In genomic region chrX:85516131-85516530, GRCh38 we compare ENCODE assay signal across 27 cellular contexts.
A peak's percentile ranks its signal among the peaks of the same experiment; 100 is the strongest.
DNase-seq lines count a peak whose midpoint lies in the region; ATAC-seq and TF ChIP-seq lines count a peak whose summit lies in the region.
"Had no signal": no experiment of that assay in that cellular context is flagged by ENCODE, and none has a peak within 500 bp of the region (broad histone marks: within the 10 kb centered on the region; RNA-seq: fewer than 3 reads in every experiment).

No MANE protein-coding gene starts in this region.

- TF ChIP-seq CTCF in MCF 10A (IDR thresholded peaks at IDR 0.05; ENCODE audit: unreplicated experiment) (no peak), breast epithelium (IDR thresholded peaks at IDR 0.05) (no peak), epithelial cell of esophagus (IDR thresholded peaks at IDR 0.05; ENCODE audit: insufficient read depth, low read depth, low read length, missing control alignments) (no peak), mucosa of descending colon (IDR thresholded peaks at IDR 0.05) (no peak)

- no peaks in the 10 kb centered on the region for H3K9me3 Mint-ChIP-seq in MCF 10A (ENCODE audit: unreplicated experiment)
- H3K9me3 Mint-ChIP-seq in stimulated activated naive CD8-positive, alpha-beta T cell treated with anti-CD3 and anti-CD28 coated beads, Interleukin-15, amount 100 ng/mL, for 72 hours: no peaks in the 10 kb centered on the region
- H3K9me3 Mint-ChIP-seq: CD14-positive monocyte; CD8-positive, alpha-beta memory T cell had no signal

- no peak overlapping the region for H3K4me3 Mint-ChIP-seq in MCF 10A (ENCODE audit: unreplicated experiment)
- no peak overlapping the region for H3K4me3 Mint-ChIP-seq in stimulated activated naive CD8-positive, alpha-beta T cell treated with anti-CD3 and anti-CD28 coated beads, Interleukin-15, amount 100 ng/mL, for 72 hours
- H3K4me3 Mint-ChIP-seq: CD14-positive monocyte; CD8-positive, alpha-beta memory T cell had no signal

- no TSS peak for BruUV-seq in MCF 10A (replicated peaks; lab: Mats Ljungman, UMichigan)

- H3K36me3 ChIP-seq in breast epithelium: no peaks in the 10 kb centered on the region
- H3K36me3 ChIP-seq in mucosa of descending colon (ENCODE audit: low read depth): no peaks in the 10 kb centered on the region
- H3K36me3 ChIP-seq: BE2C, MG63 had no signal

- peaks cover 9% of the 10 kb centered on the region for H3K4me1 Mint-ChIP-seq in MCF 10A (ENCODE audit: insufficient read depth, unreplicated experiment)
- no peaks in the 10 kb centered on the region for H3K4me1 Mint-ChIP-seq in stimulated activated naive CD8-positive, alpha-beta T cell treated with anti-CD3 and anti-CD28 coated beads, Interleukin-15, amount 100 ng/mL, for 72 hours
- H3K4me1 Mint-ChIP-seq: CD14-positive monocyte; CD8-positive, alpha-beta memory T cell had no signal

- intact Hi-C loops in MCF 10A (cut with micrococcal nuclease) (no loop called here), breast epithelium (cut with DNase I; ENCODE audit: low total_unique reads) (no loop called here), mucosa of descending colon (cut with DNase I, micrococcal nuclease) (loop anchor here in 1 of 2 donors (10.0 kb wide), 1 partner anchor 141 kb away; the partner anchor contains the start of gene POF1B)

- peak; percentile 62 for ATAC-seq in mucosa of descending colon
- ATAC-seq in stimulated activated naive CD8-positive, alpha-beta T cell treated with anti-CD3 and anti-CD28 coated beads, Interleukin-15, amount 100 ng/mL, for 72 hours: no peak
- ATAC-seq: K562 had no signal

- no peak for TF ChIP-seq POLR2A in breast epithelium (IDR thresholded peaks at IDR 0.05)

- H3K9me3 ChIP-seq in breast epithelium (no peaks in the 10 kb centered on the region), mucosa of descending colon (no peaks in the 10 kb centered on the region)
- H3K9me3 ChIP-seq: BE2C, MG63 had no signal

- peak; percentile 49 for DNase-seq in MCF 10A (ENCODE audit: unreplicated experiment)
- no peak for DNase-seq in breast epithelium (ENCODE audit: low spot score in 2 of 2)
- peak; percentile 86 for DNase-seq in epithelial cell of esophagus (ENCODE audit: low read depth)
- no peak for DNase-seq in mucosa of descending colon
- DNase-seq in activated T-cell treated with anti-CD3 and anti-CD28 coated beads, Interleukin-2, amount 50 U/mL, for 1 hour: no peak
- no peak for DNase-seq in DMS53 (lab: John Stamatoyannopoulos, UW)
- no peak for DNase-seq in stimulated activated naive CD8-positive, alpha-beta T cell treated with anti-CD3 and anti-CD28 coated beads, Interleukin-15, amount 100 ng/mL, for 72 hours
- DNase-seq: ACHN; BE2C; CD8-positive, alpha-beta memory T cell; DMS 273 treated with DMSO at 0.1 percent for 48 hours; DMS79 treated with DMSO at 0.1 percent for 48 hours; GF-D8; Kasumi-1; MG63; NCI-H1105 treated with DMSO at 0.1 percent for 48 hours; NCI-H146; NCI-H1930; NCI-H2107; NCI-H446; NCI-H524 treated with DMSO at 0.1 percent for 48 hours; NCI-H82; RPMI8226; SHP77 treated with DMSO at 0.1 percent for 48 hours had no signal

- no peak overlapping the region for H3K27ac ChIP-seq in breast epithelium
- H3K27ac ChIP-seq: 22Rv1 had no signal

- H3K4me3 ChIP-seq in breast epithelium (no peak overlapping the region), epithelial cell of esophagus (ENCODE audit: low read length) (no peak overlapping the region), mucosa of descending colon (no peak overlapping the region)
- H3K4me3 ChIP-seq: K562, MG63 had no signal

- POLR2A ChIA-PET in MCF 10A (lab: Yijun Ruan, JAX): interaction anchor here (1.1 kb wide), 1 partner anchor 13 kb away, joined by 7 read pairs; no protein-coding TSS in a partner anchor

- H3K4me1 ChIP-seq in breast epithelium (no peaks in the 10 kb centered on the region), mucosa of descending colon (ENCODE audit: low read depth) (no peaks in the 10 kb centered on the region)
- H3K4me1 ChIP-seq: BE2C had no signal

- H3K27me3 ChIP-seq in breast epithelium: peaks cover 0 to 11% of the 10 kb centered on the region in 2 donors
- H3K27me3 ChIP-seq: BE2C, MG63 had no signal

- CTCF ChIA-PET in MCF 10A (lab: Yijun Ruan, JAX): no interaction called here

- peaks cover 40% of the 10 kb centered on the region for H3K27me3 Mint-ChIP-seq in MCF 10A (ENCODE audit: insufficient read depth, unreplicated experiment)
- H3K27me3 Mint-ChIP-seq in stimulated activated naive CD8-positive, alpha-beta T cell treated with anti-CD3 and anti-CD28 coated beads, Interleukin-15, amount 100 ng/mL, for 72 hours: no peaks in the 10 kb centered on the region
- H3K27me3 Mint-ChIP-seq: CD8-positive, alpha-beta memory T cell had no signal

- no peaks in the 10 kb centered on the region for H3K36me3 Mint-ChIP-seq in MCF 10A (ENCODE audit: insufficient read depth, unreplicated experiment)
- H3K36me3 Mint-ChIP-seq: CD14-positive monocyte; CD8-positive, alpha-beta memory T cell had no signal

- peak overlapping the region; percentile 61 for H3K27ac Mint-ChIP-seq in MCF 10A (ENCODE audit: low read depth, unreplicated experiment)
- no peak overlapping the region for H3K27ac Mint-ChIP-seq in stimulated activated naive CD8-positive, alpha-beta T cell treated with anti-CD3 and anti-CD28 coated beads, Interleukin-15, amount 100 ng/mL, for 72 hours
- H3K27ac Mint-ChIP-seq: CD14-positive monocyte; CD8-positive, alpha-beta memory T cell had no signal

Comparison
In these comparisons a context has a peak if more than half of its experiments do, and no peak if none do; other contexts are left out.
1. DNase-seq: peak in MCF 10A (single experiment) and epithelial cell of esophagus (single experiment); none in breast epithelium (0 of 2), mucosa of descending colon (0 of 3), activated T-cell treated with anti-CD3 and anti-CD28 coated beads, Interleukin-2, amount 50 U/mL, for 1 hour (single experiment), DMS53 (single experiment) and stimulated activated naive CD8-positive, alpha-beta T cell treated with anti-CD3 and anti-CD28 coated beads, Interleukin-15, amount 100 ng/mL, for 72 hours (0 of 2).